ENCODE assay signal across 37 cellular contexts in the genomic region with DNA sequence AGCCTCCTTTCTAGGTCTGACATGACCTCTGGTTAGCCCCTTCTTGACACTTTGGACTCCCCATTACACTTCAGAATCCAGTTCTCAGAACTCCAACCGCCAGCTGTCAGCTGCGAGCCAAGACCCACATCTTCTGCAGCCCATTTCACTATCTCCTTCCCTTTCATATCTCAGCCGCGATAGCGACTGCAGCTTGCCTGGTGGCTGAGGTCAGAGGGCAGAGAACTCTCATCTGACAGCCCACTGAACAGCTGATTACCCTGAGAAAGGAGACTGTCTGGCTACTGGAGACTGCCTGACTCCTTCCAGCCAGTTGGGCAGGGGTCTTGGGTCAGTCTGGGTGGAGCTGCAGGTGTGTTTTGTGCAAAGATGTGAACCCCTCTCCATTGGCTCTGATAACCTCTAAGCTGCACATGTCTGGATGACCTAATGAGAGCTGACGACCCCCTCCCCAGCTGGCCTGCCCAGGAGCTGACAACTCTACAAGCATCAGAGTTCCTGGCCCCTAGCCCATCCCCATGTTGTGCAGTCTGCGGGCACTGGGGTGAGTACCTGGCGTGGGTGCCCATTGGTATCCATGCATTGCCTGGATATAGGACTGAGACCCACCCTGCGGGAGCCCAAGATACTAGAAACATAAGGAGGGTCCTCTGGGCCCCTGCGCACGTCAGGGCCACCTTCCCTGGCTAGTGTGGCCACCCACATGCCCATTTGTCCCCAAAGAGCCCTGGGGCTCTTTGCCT. TPM values are rescaled to one million over a fixed set of nuclear protein-coding genes. Genes with fewer than 3 reads are reported as not detected.
A peak's percentile ranks its signal among the peaks of the same experiment; 100 is the strongest.
DNase-seq lines count a peak whose midpoint lies in the region; ATAC-seq, FAIRE-seq and TF ChIP-seq lines count a peak whose summit lies in the region.
"Had no signal": no experiment of that assay in that cellular context is flagged by ENCODE, and none has a peak within 500 bp of the region (broad histone marks: within the 10 kb centered on the region; RNA-seq: fewer than 3 reads in every experiment).

No MANE protein-coding gene starts in this region.

- TF ChIP-seq POLR2A in upper lobe of left lung (IDR thresholded peaks at IDR 0.05): no peak

- H3K27me3 Mint-ChIP-seq in brain (peaks cover 34% of the 10 kb centered on the region), nephron progenitor cell (ENCODE audit: low read depth, poor library complexity) (peaks cover 51% of the 10 kb centered on the region)

- H3K9me3 ChIP-seq in upper lobe of left lung: no peaks in the 10 kb centered on the region
- H3K9me3 ChIP-seq: ascending aorta, stomach, transverse colon had no signal

- H3K27ac Mint-ChIP-seq in brain (peak overlapping the region in 4 of 5 experiments; percentile 7 to 100 (median 52)), nephron progenitor cell (peak overlapping the region; percentile 79)
- H3K27ac Mint-ChIP-seq: activated naive CD4-positive, alpha-beta T cell treated with anti-CD3 and anti-CD28 coated beads, Interleukin-2, amount 50 U/mL, for 24 hours; activated T-helper 17 cell treated with anti-CD3 and anti-CD28 coated beads, Interleukin-2, amount 50 U/mL, for 72 hours; CD14-positive monocyte; mesothelial cell of epicardium had no signal

- no peak for TF ChIP-seq EP300 in upper lobe of left lung (IDR thresholded peaks at IDR 0.05)

- H3K4me3 Mint-ChIP-seq in brain (peak overlapping the region in 4 of 5 experiments; percentile 53 to 84 (median 76)), nephron progenitor cell (no peak overlapping the region)
- H3K4me3 Mint-ChIP-seq: activated naive CD4-positive, alpha-beta T cell treated with anti-CD3 and anti-CD28 coated beads, Interleukin-2, amount 50 U/mL, for 24 hours; activated T-helper 17 cell treated with anti-CD3 and anti-CD28 coated beads, Interleukin-2, amount 50 U/mL, for 72 hours; CD14-positive monocyte; mesothelial cell of epicardium; naive B cell had no signal

- whole genome bisulfite sequencing in upper lobe of left lung, 2 donors: 59 to 77% methylated on average over 7 to 10 of the region's 11 CpGs

- H3K27me3 ChIP-seq in upper lobe of left lung: peaks cover under 1 to 21% (median 8%) of the 10 kb centered on the region in 4 donors

- H3K4me1 ChIP-seq in upper lobe of left lung: peaks cover 11 to 30% (median 20%) of the 10 kb centered on the region in 4 donors

- TF ChIP-seq CTCF in brain (conservative IDR thresholded peaks at IDR 0.05) (no peak), nephron progenitor cell (IDR thresholded peaks at IDR 0.05) (no peak), upper lobe of left lung (IDR thresholded peaks at IDR 0.05) (no peak)

- peaks cover 57% of the 10 kb centered on the region for H3K4me1 Mint-ChIP-seq in brain
- H3K4me1 Mint-ChIP-seq in nephron progenitor cell: peaks cover 38% of the 10 kb centered on the region

- peak overlapping the region; percentile 46 to 90 (median 75) for H3K27ac ChIP-seq in upper lobe of left lung
- H3K27ac ChIP-seq: ascending aorta, stomach, transverse colon had no signal

- DNase-seq in HUDEP-2 (lab: John Stamatoyannopoulos, UW; ENCODE audit: unreplicated experiment in 76 of 76) (peak in 39 of 76 experiments; percentile 5 to 68 (median 26)), nephron progenitor cell (no peak), upper lobe of left lung (no peak), EL (no peak), RCC 7860 (ENCODE audit: low spot score) (no peak), NCI-H1092 treated with DMSO at 0.1 percent for 48 hours (lab: John Stamatoyannopoulos, UW) (no peak)
- DNase-seq: activated CD4-positive, alpha-beta T cell treated with anti-CD3 and anti-CD28 coated beads, Interleukin-2, amount 50 U/mL, for 48 hours; activated CD4-positive, CD25-positive, alpha-beta regulatory T cell; activated CD8-positive, alpha-beta memory T cell treated with anti-CD3 and anti-CD28 coated beads, Interleukin-2, amount 50 U/mL, for 4 hours; central memory CD4-positive, alpha-beta T cell; DND-41; IMR-90; left ventricle myocardium superior; naive B cell; NCI-H1048; NCI-H187; NCI-H526; NK-92 treated with Interleukin-12 subunit alpha and Interleukin-12 subunit beta, amount 100 ng/mL, for 24 hours; SIG-M5; stimulated activated CD8-positive, alpha-beta memory T cell treated with anti-CD3 and anti-CD28 coated beads, Interleukin-4, amount 100 ng/mL, for 48 hours; stomach; SW 1271; T-helper 9 cell; transverse colon had no signal

- no peaks in the 10 kb centered on the region for H3K36me3 ChIP-seq in upper lobe of left lung
- H3K36me3 ChIP-seq: ascending aorta, stomach, transverse colon had no signal

- H3K36me3 Mint-ChIP-seq in brain (no peaks in the 10 kb centered on the region), nephron progenitor cell (ENCODE audit: low read depth) (no peaks in the 10 kb centered on the region)
- H3K36me3 Mint-ChIP-seq: activated naive CD4-positive, alpha-beta T cell treated with anti-CD3 and anti-CD28 coated beads, Interleukin-2, amount 50 U/mL, for 24 hours; CD14-positive monocyte; mesothelial cell of epicardium; naive B cell had no signal

- H3K4me3 ChIP-seq in upper lobe of left lung: peak overlapping the region in 3 of 4 donors; percentile 28 to 51 (median 35)
- H3K4me3 ChIP-seq: ascending aorta, skin epidermis had no signal

- FAIRE-seq in RCC 7860 (lab: Jason Lieb, UNC): no peak
- FAIRE-seq: endothelial cell of umbilical vein, islet of Langerhans had no signal

- ATAC-seq in upper lobe of left lung (ENCODE audit: low FRiP score in 2 of 2): no peak
- ATAC-seq: activated T-helper 17 cell treated with anti-CD3 and anti-CD28 coated beads, Interleukin-2, amount 50 U/mL, for 72 hours; left ventricle myocardium superior had no signal

- H3K9me3 Mint-ChIP-seq in brain: peaks cover 0 to 5% (median 0%) of the 10 kb centered on the region in 5 experiments
- peaks cover 10% of the 10 kb centered on the region for H3K9me3 Mint-ChIP-seq in nephron progenitor cell
- H3K9me3 Mint-ChIP-seq: activated naive CD4-positive, alpha-beta T cell treated with anti-CD3 and anti-CD28 coated beads, Interleukin-2, amount 50 U/mL, for 24 hours; activated T-helper 17 cell treated with anti-CD3 and anti-CD28 coated beads, Interleukin-2, amount 50 U/mL, for 72 hours; mesothelial cell of epicardium had no signal

RNA-seq across cellular contexts. Expression of a gene that starts 1.1 kb away (rescaled TPM):
- polyA plus RNA-seq in brain (ENCODE audit: insufficient read depth, low read depth, low replicate concordance): 18.8 TPM
- 1 to 10 TPM in 4 of 6 donors, under 1 TPM in 1, not detected in 1; 0.59 to 7.3 (median 3.0) TPM for total RNA-seq in upper lobe of left lung
- total RNA-seq: activated T-helper 17 cell treated with anti-CD3 and anti-CD28 coated beads, Interleukin-2, amount 50 U/mL, for 72 hours; ascending aorta; dermis microvascular lymphatic vessel endothelial cell; endothelial cell of umbilical vein; glomerular endothelial cell; IMR-90; omental fat pad; renal cortical epithelial cell had no signal
- polyA plus RNA-seq: CD14-positive monocyte, endothelial cell of umbilical vein, IMR-90 had no signal

RNA-seq across cellular contexts. Expression of a gene that starts 39.4 kb away (rescaled TPM):
- 175 TPM for polyA plus RNA-seq in brain (ENCODE audit: insufficient read depth, low read depth, low replicate concordance)
- 100 to 1,000 TPM; 120 to 236 (median 179) TPM for total RNA-seq in upper lobe of left lung

Comparison
In these comparisons a context has a peak if more than half of its experiments do, and no peak if none do; other contexts are left out.
1. DNase-seq: peak in HUDEP-2 (39 of 76); none in nephron progenitor cell (single experiment), upper lobe of left lung (0 of 2), EL (single experiment), RCC 7860 (single experiment) and NCI-H1092 treated with DMSO at 0.1 percent for 48 hours (single experiment).